8 cellular contexts compared by ENCODE assay signal in the genomic region with DNA sequence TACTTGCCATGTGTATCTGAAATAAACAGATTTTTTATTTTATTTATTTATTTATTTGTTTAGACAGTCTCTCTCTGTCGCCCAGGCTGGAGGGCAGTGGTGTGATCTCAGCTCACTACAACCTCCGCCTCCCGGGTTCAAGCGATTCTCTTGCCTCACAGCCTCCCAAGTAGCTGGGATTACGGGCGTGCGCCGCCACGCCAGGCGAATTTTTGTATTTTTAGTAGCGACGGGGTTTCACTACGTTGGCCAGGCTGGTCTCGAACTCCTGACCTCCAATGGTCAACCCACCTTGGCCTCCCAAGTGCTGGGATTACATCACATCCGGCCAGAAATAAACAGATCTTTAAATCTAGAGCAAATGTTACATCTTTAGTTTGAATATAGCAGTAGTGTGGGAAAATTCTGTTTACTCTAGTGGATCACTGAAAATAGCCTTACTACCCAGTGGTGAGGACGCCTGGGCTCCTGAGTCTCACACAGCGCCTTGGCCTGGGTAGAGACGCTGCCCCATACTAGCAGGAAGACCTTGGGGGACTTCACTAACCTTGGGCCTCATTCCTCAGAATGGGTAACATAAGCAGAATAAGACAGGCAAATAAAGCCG. TPM values are rescaled to one million over a fixed set of nuclear protein-coding genes. Genes with fewer than 3 reads are reported as not detected.
DNase-seq lines count a peak whose midpoint lies in the region; ATAC-seq lines count a peak whose summit lies in the region.

No MANE protein-coding gene starts in this region.

- H3K4me3 Mint-ChIP-seq in activated naive CD8-positive, alpha-beta T cell treated with anti-CD3 and anti-CD28 coated beads, Interleukin-2, amount 50 U/mL, for 24 hours: peak overlapping the region; percentile 92
- peak overlapping the region; percentile 94 to 100 (median 98) for H3K4me3 Mint-ChIP-seq in immature natural killer cell

- ATAC-seq in activated naive CD8-positive, alpha-beta T cell treated with anti-CD3 and anti-CD28 coated beads, Interleukin-2, amount 50 U/mL, for 24 hours: no peak
- ATAC-seq in stimulated activated naive CD8-positive, alpha-beta T cell treated with anti-CD3 and anti-CD28 coated beads, Interleukin-15, Interleukin-2, amounts not matched to agents 100 U/mL and 50 U/mL, for 24 hours: no peak
- ATAC-seq in GM21360 (IDR thresholded peaks at IDR 0.05; ENCODE audit: unreplicated experiment): no peak

- peaks cover 73% of the 10 kb centered on the region for H3K36me3 Mint-ChIP-seq in activated naive CD8-positive, alpha-beta T cell treated with anti-CD3 and anti-CD28 coated beads, Interleukin-2, amount 50 U/mL, for 24 hours (ENCODE audit: low read depth)
- peaks cover 10 to 19% (median 16%) of the 10 kb centered on the region in 3 donors for H3K36me3 Mint-ChIP-seq in immature natural killer cell

- no peaks in the 10 kb centered on the region for H3K9me3 Mint-ChIP-seq in activated naive CD8-positive, alpha-beta T cell treated with anti-CD3 and anti-CD28 coated beads, Interleukin-2, amount 50 U/mL, for 24 hours
- no peaks in the 10 kb centered on the region for H3K9me3 Mint-ChIP-seq in immature natural killer cell

- no peaks in the 10 kb centered on the region for H3K27me3 Mint-ChIP-seq in activated naive CD8-positive, alpha-beta T cell treated with anti-CD3 and anti-CD28 coated beads, Interleukin-2, amount 50 U/mL, for 24 hours
- H3K27me3 Mint-ChIP-seq in immature natural killer cell (ENCODE audit: low read depth in 3 of 3): peaks cover 10 to 21% (median 17%) of the 10 kb centered on the region in 3 donors

- H3K4me1 Mint-ChIP-seq in activated naive CD8-positive, alpha-beta T cell treated with anti-CD3 and anti-CD28 coated beads, Interleukin-2, amount 50 U/mL, for 24 hours: peaks cover 53% of the 10 kb centered on the region
- peaks cover 48 to 58% of the 10 kb centered on the region in 2 donors for H3K4me1 Mint-ChIP-seq in immature natural killer cell

- peak; percentile 28 for DNase-seq in EH (ENCODE audit: low read depth)
- peak; percentile 28 for DNase-seq in LoVo (ENCODE audit: low spot score)
- peak; percentile 30 for DNase-seq in activated naive CD8-positive, alpha-beta T cell treated with anti-CD3 and anti-CD28 coated beads, Interleukin-2, amount 50 U/mL, for 24 hours
- peak in 2 of 3 donors; percentile 18 to 19 for DNase-seq in immature natural killer cell
- peak; percentile 37 for DNase-seq in stimulated activated naive CD8-positive, alpha-beta T cell treated with anti-CD3 and anti-CD28 coated beads, Interleukin-15, Interleukin-2, amounts not matched to agents 100 U/mL and 50 U/mL, for 24 hours
- no peak for DNase-seq in NCI-H1694 treated with DMSO at 0.1 percent for 48 hours (lab: John Stamatoyannopoulos, UW)
- no peak for DNase-seq in medulla oblongata (ENCODE audit: extremely low spot score)

- H3K27ac Mint-ChIP-seq in activated naive CD8-positive, alpha-beta T cell treated with anti-CD3 and anti-CD28 coated beads, Interleukin-2, amount 50 U/mL, for 24 hours: peak overlapping the region; percentile 98
- peak overlapping the region; percentile 99 to 100 (median 100) for H3K27ac Mint-ChIP-seq in immature natural killer cell

RNA-seq across cellular contexts. Expression of gene GART, which starts 0.7 kb away (rescaled TPM):
- 10 to 100 TPM; 26.4 to 43.8 (median 36.3) TPM for polyA plus RNA-seq in immature natural killer cell

RNA-seq across cellular contexts. Expression of gene SON, which starts 1.6 kb away (rescaled TPM):
- polyA plus RNA-seq in immature natural killer cell: 100 to 1,000 TPM; 249 to 673 (median 267) TPM

RNA-seq across cellular contexts. Expression of gene DONSON, which starts 47.3 kb away (rescaled TPM):
- 1 to 10 TPM; 2.3 to 3.7 (median 3.2) TPM for polyA plus RNA-seq in immature natural killer cell

RNA-seq across cellular contexts. Expression of gene DNAJC28, which starts 49.7 kb away (rescaled TPM):
- under 1 TPM in 1 of 3 donors, not detected in 2; 1.00 TPM for polyA plus RNA-seq in immature natural killer cell

Comparison
In these comparisons a context has a peak if more than half of its experiments do, and no peak if none do; other contexts are left out.
1. DNase-seq: peak in EH (single experiment), LoVo (single experiment), activated naive CD8-positive, alpha-beta T cell treated with anti-CD3 and anti-CD28 coated beads, Interleukin-2, amount 50 U/mL, for 24 hours (single experiment), immature natural killer cell (2 of 3) and stimulated activated naive CD8-positive, alpha-beta T cell treated with anti-CD3 and anti-CD28 coated beads, Interleukin-15, Interleukin-2, amounts not matched to agents 100 U/mL and 50 U/mL, for 24 hours (single experiment); none in NCI-H1694 treated with DMSO at 0.1 percent for 48 hours (single experiment) and medulla oblongata (single experiment).